Comparison of ENCODE assay signal across 27 cellular contexts in genomic region chr4:3295837-3296624, GRCh38. TPM values are rescaled to one million over a fixed set of nuclear protein-coding genes. Genes with fewer than 3 reads are reported as not detected.
DNase-seq lines count a peak whose midpoint lies in the region; ATAC-seq and TF ChIP-seq lines count a peak whose summit lies in the region.
"Had no signal": no experiment of that assay in that cellular context is flagged by ENCODE, and none has a peak within 500 bp of the region (broad histone marks: within the 10 kb centered on the region; RNA-seq: fewer than 3 reads in every experiment).

No MANE protein-coding gene starts in this region.

- H3K9me2 ChIP-seq in neural cell (ENCODE audit: insufficient read depth, low read length), result no peaks in the 10 kb centered on the region

- no peaks in the 10 kb centered on the region for H4K20me1 ChIP-seq in neural cell (ENCODE audit: insufficient read depth)

- peaks cover 5 to 34% (median 15%) of the 10 kb centered on the region in 5 experiments for H3K9me3 Mint-ChIP-seq in brain
- H3K9me3 Mint-ChIP-seq in activated naive CD4-positive, alpha-beta T cell treated with anti-CD3 and anti-CD28 coated beads, Interleukin-2, amount 10 ng/mL, durations not matched to agents 7 days and 5 days, result no peaks in the 10 kb centered on the region

- H3K27me3 ChIP-seq in cardiac muscle cell (no peaks in the 10 kb centered on the region), neural cell (ENCODE audit: insufficient read depth, low read depth, low read length) (no peaks in the 10 kb centered on the region), aorta (ENCODE audit: control insufficient read depth in 1 of 2, insufficient read depth in 2 of 2, low read length in 1 of 2) (no peaks in the 10 kb centered on the region)

- H3K36me3 Mint-ChIP-seq in brain, result peaks cover 44% of the 10 kb centered on the region
- peaks cover 6% of the 10 kb centered on the region for H3K36me3 Mint-ChIP-seq in activated naive CD4-positive, alpha-beta T cell treated with anti-CD3 and anti-CD28 coated beads, Interleukin-2, amount 10 ng/mL, durations not matched to agents 7 days and 5 days

- H3K27ac ChIP-seq in cardiac muscle cell, result peak overlapping the region; percentile 6
- H3K27ac ChIP-seq in neural cell (ENCODE audit: low read length), result no peak overlapping the region
- H3K27ac ChIP-seq in aorta (ENCODE audit: low read depth in 1 of 2, low read length in 2 of 2), result no peak overlapping the region
- H3K27ac ChIP-seq: GM23248, neutrophil had no signal

- H3K4me1 ChIP-seq in cardiac muscle cell (ENCODE audit: low read depth), result peaks cover 54% of the 10 kb centered on the region
- no peaks in the 10 kb centered on the region for H3K4me1 ChIP-seq in aorta (ENCODE audit: control insufficient read depth in 1 of 2, insufficient read depth in 2 of 2, low read length in 2 of 2)

- CTCF ChIA-PET in activated naive CD4-positive, alpha-beta T cell treated with anti-CD3 and anti-CD28 coated beads, Interleukin-2, amount 10 ng/mL, durations not matched to agents 7 days and 5 days (lab: Charles Lee), result no interaction called here

- H2AFZ ChIP-seq in neural cell (ENCODE audit: low read depth, low read length), result no peak overlapping the region
- H2AFZ ChIP-seq: GM23248 had no signal

- H3K27me3 Mint-ChIP-seq in brain, result no peaks in the 10 kb centered on the region
- peaks cover 88% of the 10 kb centered on the region for H3K27me3 Mint-ChIP-seq in activated naive CD4-positive, alpha-beta T cell treated with anti-CD3 and anti-CD28 coated beads, Interleukin-2, amount 10 ng/mL, durations not matched to agents 7 days and 5 days

- 90 to 95% methylated on average over 12 of the region's 12 CpGs for WGBS in aorta, 2 donors

- peaks cover 48% of the 10 kb centered on the region for H3K79me2 ChIP-seq in neural cell (replicated peaks; ENCODE audit: insufficient read depth, low read length)

- intact Hi-C loops in Right ventricle myocardium superior (cut with DNase I), result no loop called here
- intact Hi-C loops in aorta (cut with DNase I), result no loop called here

- TF ChIP-seq EP300 in neural cell (conservative IDR thresholded peaks at IDR 0.05; ENCODE audit: poor library complexity, severe bottlenecking), result no peak

- no peak for ATAC-seq in Right ventricle myocardium superior (ENCODE audit: poor library complexity)
- no peak for ATAC-seq in aorta (ENCODE audit: low FRiP score)
- no peak for ATAC-seq in HG03159 (IDR thresholded peaks at IDR 0.05; ENCODE audit: unreplicated experiment)
- ATAC-seq: left cardiac atrium, PC-3 had no signal

- no peaks in the 10 kb centered on the region for H3F3A ChIP-seq in neural cell (ENCODE audit: insufficient read depth, low read length, poor library complexity, severe bottlenecking)

- H3K9ac ChIP-seq in neural cell (ENCODE audit: low read length), result no peak overlapping the region
- H3K9ac ChIP-seq: GM23248 had no signal

- H3K4me2 ChIP-seq in neural cell (ENCODE audit: low read length), result no peak overlapping the region

- H3K9me3 ChIP-seq in cardiac muscle cell (ENCODE audit: low read depth), result no peaks in the 10 kb centered on the region
- no peaks in the 10 kb centered on the region for H3K9me3 ChIP-seq in neural cell (ENCODE audit: low read length)
- peaks cover 1% of the 10 kb centered on the region for H3K9me3 ChIP-seq in aorta (ENCODE audit: control insufficient read depth, low read length)
- H3K9me3 ChIP-seq: neutrophil had no signal

- H3K4me3 ChIP-seq in cardiac muscle cell (no peak overlapping the region), neural cell (ENCODE audit: low read length) (peak overlapping the region; percentile 10), aorta (ENCODE audit: low read length in 2 of 2) (no peak overlapping the region)
- H3K4me3 ChIP-seq: GM23248 had no signal

- peak overlapping the region in 3 of 5 experiments; percentile 12 to 52 (median 43) for H3K27ac Mint-ChIP-seq in brain
- no peak overlapping the region for H3K27ac Mint-ChIP-seq in activated naive CD4-positive, alpha-beta T cell treated with anti-CD3 and anti-CD28 coated beads, Interleukin-2, amount 10 ng/mL, durations not matched to agents 7 days and 5 days

- DNase-seq in cardiac muscle cell (ENCODE audit: low read depth in 1 of 2, low spot score in 1 of 2) (no peak), Right ventricle myocardium superior (no peak), aorta (peak; percentile 35 to 63), hepatic stellate cell (ENCODE audit: low spot score) (no peak)
- no peak for DNase-seq in activated naive CD4-positive, alpha-beta T cell treated with anti-CD3 and anti-CD28 coated beads, Interleukin-2, amount 10 ng/mL, durations not matched to agents 7 days and 5 days
- DNase-seq: activated CD4-positive, alpha-beta T cell treated with anti-CD3 and anti-CD28 coated beads, Interleukin-2, amount 50 U/mL, for 4 hours; activated naive CD4-positive, alpha-beta T cell treated with anti-CD3 and anti-CD28 coated beads, Interleukin-2, amount 50 U/mL, for 16 hours; anterior cingulate cortex; cerebellar nuclear complex; DMS153; effector CD8-positive, alpha-beta T cell; GDM1; GM23248; KBM-7; left cardiac atrium; NCI-H187 treated with DMSO at 0.1 percent for 48 hours; NCI-H226; NCI-H82; PC-3; SIG-M5; stimulated activated CD4-positive, alpha-beta T cell treated with anti-CD3 and anti-CD28 coated beads, Interleukin-12 subunit alpha, Interleukin-12 subunit beta, amount 100 ng/mL, for 4 hours; T-helper 1 cell had no signal

- TF ChIP-seq CTCF in cardiac muscle cell (IDR thresholded peaks at IDR 0.05; ENCODE audit: low read depth, low read length) (no peak), brain (conservative IDR thresholded peaks at IDR 0.05) (no peak), neural cell (IDR thresholded peaks at IDR 0.05; ENCODE audit: poor library complexity, severe bottlenecking) (no peak)

- H3K36me3 ChIP-seq in cardiac muscle cell (no peaks in the 10 kb centered on the region), neural cell (ENCODE audit: insufficient read depth, low read length) (no peaks in the 10 kb centered on the region), aorta (ENCODE audit: control insufficient read depth in 1 of 2, insufficient read depth in 2 of 2, low read length in 1 of 2) (no peaks in the 10 kb centered on the region)
- H3K36me3 ChIP-seq: neutrophil had no signal

- TF ChIP-seq RAD21 in neural cell (conservative IDR thresholded peaks at IDR 0.05), result no peak

- peaks cover 83% of the 10 kb centered on the region for H3K4me1 Mint-ChIP-seq in brain
- H3K4me1 Mint-ChIP-seq in activated naive CD4-positive, alpha-beta T cell treated with anti-CD3 and anti-CD28 coated beads, Interleukin-2, amount 10 ng/mL, durations not matched to agents 7 days and 5 days, result peaks cover 20% of the 10 kb centered on the region

- H3K4me3 Mint-ChIP-seq in brain, result peak overlapping the region; percentile 37 to 69 (median 54)
- no peak overlapping the region for H3K4me3 Mint-ChIP-seq in activated naive CD4-positive, alpha-beta T cell treated with anti-CD3 and anti-CD28 coated beads, Interleukin-2, amount 10 ng/mL, durations not matched to agents 7 days and 5 days
- H3K4me3 Mint-ChIP-seq: CD14-positive monocyte had no signal

TF ChIP-seq in neural cell, 6 proteins besides CTCF, POLR2A, EP300 and RAD21:
- TF ChIP-seq POLR2AphosphoS5 (IDR thresholded peaks at IDR 0.05), result no peak
TF ChIP-seq in neural cell: peak in this region for 0.

RNA-seq across cellular contexts. Expression of gene RGS12, which starts 3.2 kb away (rescaled TPM):
- 26.8 and 40.1 TPM in 2 replicates for total RNA-seq in cardiac muscle cell
- 45.0 and 51.6 TPM in 2 replicates for polyA plus RNA-seq in cardiac muscle cell
- total RNA-seq in Right ventricle myocardium superior, result 15.8 TPM
- 59.4 TPM for polyA plus RNA-seq in brain (ENCODE audit: insufficient read depth, low read depth, low replicate concordance)
- 62.9 and 66.4 TPM in 2 replicates for polyA plus RNA-seq in neural cell
- polyA minus RNA-seq in neural cell, result 87.6 and 88.4 TPM in 2 replicates
- 10 to 100 TPM; 23.9 to 40.4 TPM for total RNA-seq in aorta
- polyA plus RNA-seq in aorta, result 10 to 100 TPM; 10.3 to 28.2 TPM

RNA-seq across cellular contexts. Expression of gene MSANTD1, which starts 47.1 kb away (rescaled TPM):
- total RNA-seq in cardiac muscle cell (1.4 and 2.7 TPM in 2 replicates), Right ventricle myocardium superior (0.54 TPM), aorta (1 to 10 TPM; 1.9 to 3.5 TPM)
- polyA plus RNA-seq in cardiac muscle cell (0.37 and 0.92 TPM in 2 replicates), brain (ENCODE audit: insufficient read depth, low read depth, low replicate concordance) (0.51 TPM), neural cell (12.7 and 15.8 TPM in 2 replicates), aorta (under 1 TPM in 1 of 2 donors, not detected in 1; 0.33 TPM)
- 12.7 and 13.4 TPM in 2 replicates for polyA minus RNA-seq in neural cell
- total RNA-seq: GM23248 had no signal
- polyA plus RNA-seq: CD14-positive monocyte, GM23248 had no signal

Comparison
In these comparisons a context has a peak if more than half of its experiments do, and no peak if none do; other contexts are left out.
1. DNase-seq: peak in aorta (2 of 2); none in cardiac muscle cell (0 of 2), Right ventricle myocardium superior (single experiment), activated naive CD4-positive, alpha-beta T cell treated with anti-CD3 and anti-CD28 coated beads, Interleukin-2, amount 10 ng/mL, durations not matched to agents 7 days and 5 days (single experiment) and hepatic stellate cell (single experiment).